2 cellular contexts compared by ENCODE assay signal in the genomic region with DNA sequence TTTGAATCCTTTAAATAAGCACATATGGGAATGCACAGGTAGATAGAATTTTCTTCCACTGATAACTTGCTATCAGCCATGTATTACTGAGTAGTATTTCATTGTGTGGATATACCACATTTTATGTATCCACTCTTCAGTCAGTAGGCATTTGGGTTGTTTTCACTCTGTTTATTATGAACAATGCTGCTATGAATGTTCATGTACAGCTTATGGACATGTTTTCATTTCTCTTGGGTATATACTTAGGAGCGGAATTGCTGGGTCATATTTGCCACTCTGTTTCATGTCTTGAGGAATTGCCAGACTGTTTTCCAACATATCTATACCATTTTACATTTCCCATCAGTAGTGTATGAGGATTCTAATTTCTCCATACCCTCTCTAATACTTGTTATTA.
TF ChIP-seq lines count a peak whose summit lies in the region.

No MANE protein-coding gene starts in this region.

TF ChIP-seq in HepG2, 621 proteins besides CTCF, POLR2A, EP300 and RAD21 (continued from another document):
- TF ChIP-seq, protein P1, sequence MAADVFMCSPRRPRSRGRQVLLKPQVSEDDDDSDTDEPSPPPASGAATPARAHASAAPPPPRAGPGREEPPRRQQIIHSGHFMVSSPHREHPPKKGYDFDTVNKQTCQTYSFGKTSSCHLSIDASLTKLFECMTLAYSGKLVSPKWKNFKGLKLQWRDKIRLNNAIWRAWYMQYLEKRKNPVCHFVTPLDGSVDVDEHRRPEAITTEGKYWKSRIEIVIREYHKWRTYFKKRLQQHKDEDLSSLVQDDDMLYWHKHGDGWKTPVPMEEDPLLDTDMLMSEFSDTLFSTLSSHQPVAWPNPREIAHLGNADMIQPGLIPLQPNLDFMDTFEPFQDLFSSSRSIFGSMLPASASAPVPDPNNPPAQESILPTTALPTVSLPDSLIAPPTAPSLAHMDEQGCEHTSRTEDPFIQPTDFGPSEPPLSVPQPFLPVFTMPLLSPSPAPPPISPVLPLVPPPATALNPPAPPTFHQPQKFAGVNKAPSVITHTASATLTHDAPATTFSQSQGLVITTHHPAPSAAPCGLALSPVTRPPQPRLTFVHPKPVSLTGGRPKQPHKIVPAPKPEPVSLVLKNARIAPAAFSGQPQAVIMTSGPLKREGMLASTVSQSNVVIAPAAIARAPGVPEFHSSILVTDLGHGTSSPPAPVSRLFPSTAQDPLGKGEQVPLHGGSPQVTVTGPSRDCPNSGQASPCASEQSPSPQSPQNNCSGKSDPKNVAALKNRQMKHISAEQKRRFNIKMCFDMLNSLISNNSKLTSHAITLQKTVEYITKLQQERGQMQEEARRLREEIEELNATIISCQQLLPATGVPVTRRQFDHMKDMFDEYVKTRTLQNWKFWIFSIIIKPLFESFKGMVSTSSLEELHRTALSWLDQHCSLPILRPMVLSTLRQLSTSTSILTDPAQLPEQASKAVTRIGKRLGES (CRISPR knock-in tag; IDR thresholded peaks at IDR 0.05; ENCODE audit: borderline replicate concordance), result no peak
- TF ChIP-seq, protein P2, sequence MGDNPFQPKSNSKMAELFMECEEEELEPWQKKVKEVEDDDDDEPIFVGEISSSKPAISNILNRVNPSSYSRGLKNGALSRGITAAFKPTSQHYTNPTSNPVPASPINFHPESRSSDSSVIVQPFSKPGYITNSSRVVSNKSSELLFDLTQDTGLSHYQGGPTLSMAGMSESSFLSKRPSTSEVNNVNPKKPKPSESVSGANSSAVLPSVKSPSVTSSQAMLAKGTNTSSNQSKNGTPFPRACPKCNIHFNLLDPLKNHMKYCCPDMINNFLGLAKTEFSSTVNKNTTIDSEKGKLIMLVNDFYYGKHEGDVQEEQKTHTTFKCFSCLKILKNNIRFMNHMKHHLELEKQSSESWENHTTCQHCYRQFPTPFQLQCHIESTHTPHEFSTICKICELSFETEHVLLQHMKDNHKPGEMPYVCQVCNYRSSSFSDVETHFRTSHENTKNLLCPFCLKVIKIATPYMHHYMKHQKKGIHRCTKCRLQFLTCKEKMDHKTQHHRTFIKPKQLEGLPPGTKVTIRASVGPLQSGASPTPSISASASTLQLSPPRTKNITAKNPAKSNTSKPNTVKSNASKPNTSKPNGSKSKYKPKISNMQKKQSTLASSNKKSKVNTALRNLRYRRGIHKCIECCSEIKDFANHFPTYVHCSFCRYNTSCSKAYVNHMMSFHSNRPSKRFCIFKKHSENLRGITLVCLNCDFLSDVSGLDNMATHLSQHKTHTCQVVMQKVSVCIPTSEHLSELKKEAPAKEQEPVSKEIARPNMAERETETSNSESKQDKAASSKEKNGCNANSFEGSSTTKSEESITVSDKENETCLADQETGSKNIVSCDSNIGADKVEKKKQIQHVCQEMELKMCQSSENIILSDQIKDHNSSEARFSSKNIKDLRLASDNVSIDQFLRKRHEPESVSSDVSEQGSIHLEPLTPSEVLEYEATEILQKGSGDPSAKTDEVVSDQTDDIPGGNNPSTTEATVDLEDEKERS (CRISPR knock-in tag; IDR thresholded peaks at IDR 0.05), result peak; percentile 83
- TF ChIP-seq, protein P3, sequence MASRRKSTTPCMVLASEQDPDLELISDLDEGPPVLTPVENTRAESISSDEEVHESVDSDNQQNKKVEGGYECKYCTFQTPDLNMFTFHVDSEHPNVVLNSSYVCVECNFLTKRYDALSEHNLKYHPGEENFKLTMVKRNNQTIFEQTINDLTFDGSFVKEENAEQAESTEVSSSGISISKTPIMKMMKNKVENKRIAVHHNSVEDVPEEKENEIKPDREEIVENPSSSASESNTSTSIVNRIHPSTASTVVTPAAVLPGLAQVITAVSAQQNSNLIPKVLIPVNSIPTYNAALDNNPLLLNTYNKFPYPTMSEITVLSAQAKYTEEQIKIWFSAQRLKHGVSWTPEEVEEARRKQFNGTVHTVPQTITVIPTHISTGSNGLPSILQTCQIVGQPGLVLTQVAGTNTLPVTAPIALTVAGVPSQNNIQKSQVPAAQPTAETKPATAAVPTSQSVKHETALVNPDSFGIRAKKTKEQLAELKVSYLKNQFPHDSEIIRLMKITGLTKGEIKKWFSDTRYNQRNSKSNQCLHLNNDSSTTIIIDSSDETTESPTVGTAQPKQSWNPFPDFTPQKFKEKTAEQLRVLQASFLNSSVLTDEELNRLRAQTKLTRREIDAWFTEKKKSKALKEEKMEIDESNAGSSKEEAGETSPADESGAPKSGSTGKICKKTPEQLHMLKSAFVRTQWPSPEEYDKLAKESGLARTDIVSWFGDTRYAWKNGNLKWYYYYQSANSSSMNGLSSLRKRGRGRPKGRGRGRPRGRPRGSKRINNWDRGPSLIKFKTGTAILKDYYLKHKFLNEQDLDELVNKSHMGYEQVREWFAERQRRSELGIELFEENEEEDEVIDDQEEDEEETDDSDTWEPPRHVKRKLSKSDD (CRISPR knock-in tag; IDR thresholded peaks at IDR 0.05; ENCODE audit: low read depth), result no peak
- peak; percentile 27 for TF ChIP-seq AGO2 (optimal IDR thresholded peaks at IDR 0.05; ENCODE audit: low read depth, low read length)

TF ChIP-seq in HEK293, 187 proteins besides CTCF, POLR2A, EP300 and RAD21 (continued from another document):
- TF ChIP-seq, protein P4, sequence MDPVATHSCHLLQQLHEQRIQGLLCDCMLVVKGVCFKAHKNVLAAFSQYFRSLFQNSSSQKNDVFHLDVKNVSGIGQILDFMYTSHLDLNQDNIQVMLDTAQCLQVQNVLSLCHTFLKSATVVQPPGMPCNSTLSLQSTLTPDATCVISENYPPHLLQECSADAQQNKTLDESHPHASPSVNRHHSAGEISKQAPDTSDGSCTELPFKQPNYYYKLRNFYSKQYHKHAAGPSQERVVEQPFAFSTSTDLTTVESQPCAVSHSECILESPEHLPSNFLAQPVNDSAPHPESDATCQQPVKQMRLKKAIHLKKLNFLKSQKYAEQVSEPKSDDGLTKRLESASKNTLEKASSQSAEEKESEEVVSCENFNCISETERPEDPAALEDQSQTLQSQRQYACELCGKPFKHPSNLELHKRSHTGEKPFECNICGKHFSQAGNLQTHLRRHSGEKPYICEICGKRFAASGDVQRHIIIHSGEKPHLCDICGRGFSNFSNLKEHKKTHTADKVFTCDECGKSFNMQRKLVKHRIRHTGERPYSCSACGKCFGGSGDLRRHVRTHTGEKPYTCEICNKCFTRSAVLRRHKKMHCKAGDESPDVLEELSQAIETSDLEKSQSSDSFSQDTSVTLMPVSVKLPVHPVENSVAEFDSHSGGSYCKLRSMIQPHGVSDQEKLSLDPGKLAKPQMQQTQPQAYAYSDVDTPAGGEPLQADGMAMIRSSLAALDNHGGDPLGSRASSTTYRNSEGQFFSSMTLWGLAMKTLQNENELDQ (tag by site-specific recombination; IDR thresholded peaks at IDR 0.05; ENCODE audit: low read depth), result no peak
- TF ChIP-seq, protein P5, sequence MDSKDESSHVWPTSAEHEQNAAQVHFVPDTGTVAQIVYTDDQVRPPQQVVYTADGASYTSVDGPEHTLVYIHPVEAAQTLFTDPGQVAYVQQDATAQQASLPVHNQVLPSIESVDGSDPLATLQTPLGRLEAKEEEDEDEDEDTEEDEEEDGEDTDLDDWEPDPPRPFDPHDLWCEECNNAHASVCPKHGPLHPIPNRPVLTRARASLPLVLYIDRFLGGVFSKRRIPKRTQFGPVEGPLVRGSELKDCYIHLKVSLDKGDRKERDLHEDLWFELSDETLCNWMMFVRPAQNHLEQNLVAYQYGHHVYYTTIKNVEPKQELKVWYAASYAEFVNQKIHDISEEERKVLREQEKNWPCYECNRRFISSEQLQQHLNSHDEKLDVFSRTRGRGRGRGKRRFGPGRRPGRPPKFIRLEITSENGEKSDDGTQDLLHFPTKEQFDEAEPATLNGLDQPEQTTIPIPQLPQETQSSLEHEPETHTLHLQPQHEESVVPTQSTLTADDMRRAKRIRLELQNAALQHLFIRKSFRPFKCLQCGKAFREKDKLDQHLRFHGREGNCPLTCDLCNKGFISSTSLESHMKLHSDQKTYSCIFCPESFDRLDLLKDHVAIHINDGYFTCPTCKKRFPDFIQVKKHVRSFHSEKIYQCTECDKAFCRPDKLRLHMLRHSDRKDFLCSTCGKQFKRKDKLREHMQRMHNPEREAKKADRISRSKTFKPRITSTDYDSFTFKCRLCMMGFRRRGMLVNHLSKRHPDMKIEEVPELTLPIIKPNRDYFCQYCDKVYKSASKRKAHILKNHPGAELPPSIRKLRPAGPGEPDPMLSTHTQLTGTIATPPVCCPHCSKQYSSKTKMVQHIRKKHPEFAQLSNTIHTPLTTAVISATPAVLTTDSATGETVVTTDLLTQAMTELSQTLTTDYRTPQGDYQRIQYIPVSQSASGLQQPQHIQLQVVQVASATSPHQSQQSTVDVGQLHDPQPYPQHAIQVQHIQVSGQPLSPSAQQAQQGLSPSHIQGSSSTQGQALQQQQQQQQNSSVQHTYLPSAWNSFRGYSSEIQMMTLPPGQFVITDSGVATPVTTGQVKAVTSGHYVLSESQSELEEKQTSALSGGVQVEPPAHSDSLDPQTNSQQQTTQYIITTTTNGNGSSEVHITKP (tag by site-specific recombination; IDR thresholded peaks at IDR 0.05), result no peak
- TF ChIP-seq, protein P6, sequence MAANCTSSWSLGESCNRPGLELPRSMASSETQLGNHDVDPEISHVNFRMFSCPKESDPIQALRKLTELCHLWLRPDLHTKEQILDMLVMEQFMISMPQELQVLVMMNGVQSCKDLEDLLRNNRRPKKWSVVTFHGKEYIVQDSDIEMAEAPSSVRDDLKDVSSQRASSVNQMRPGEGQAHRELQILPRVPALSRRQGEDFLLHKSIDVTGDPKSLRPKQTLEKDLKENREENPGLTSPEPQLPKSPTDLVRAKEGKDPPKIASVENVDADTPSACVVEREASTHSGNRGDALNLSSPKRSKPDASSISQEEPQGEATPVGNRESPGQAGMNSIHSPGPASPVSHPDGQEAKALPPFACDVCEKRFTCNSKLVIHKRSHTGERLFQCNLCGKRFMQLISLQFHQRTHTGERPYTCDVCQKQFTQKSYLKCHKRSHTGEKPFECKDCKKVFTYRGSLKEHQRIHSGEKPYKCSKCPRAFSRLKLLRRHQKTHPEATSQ (tag by site-specific recombination; IDR thresholded peaks at IDR 0.05), result no peak
- peak; percentile 83; the same call in 1 of the 2 replicates for TF ChIP-seq ZNF211 (tag by site-specific recombination; IDR thresholded peaks at IDR 0.05; ENCODE audit: low read depth)
- TF ChIP-seq ZNF677 (tag by site-specific recombination; IDR thresholded peaks at IDR 0.05), result no peak
- TF ChIP-seq, protein P7, sequence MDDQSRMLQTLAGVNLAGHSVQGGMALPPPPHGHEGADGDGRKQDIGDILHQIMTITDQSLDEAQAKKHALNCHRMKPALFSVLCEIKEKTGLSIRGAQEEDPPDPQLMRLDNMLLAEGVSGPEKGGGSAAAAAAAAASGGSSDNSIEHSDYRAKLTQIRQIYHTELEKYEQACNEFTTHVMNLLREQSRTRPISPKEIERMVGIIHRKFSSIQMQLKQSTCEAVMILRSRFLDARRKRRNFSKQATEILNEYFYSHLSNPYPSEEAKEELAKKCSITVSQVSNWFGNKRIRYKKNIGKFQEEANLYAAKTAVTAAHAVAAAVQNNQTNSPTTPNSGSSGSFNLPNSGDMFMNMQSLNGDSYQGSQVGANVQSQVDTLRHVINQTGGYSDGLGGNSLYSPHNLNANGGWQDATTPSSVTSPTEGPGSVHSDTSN (CRISPR knock-in tag; IDR thresholded peaks at IDR 0.05), result no peak
- TF ChIP-seq ZNF266 (tag by site-specific recombination; IDR thresholded peaks at IDR 0.05; ENCODE audit: low read depth), result no peak
- no peak for TF ChIP-seq GLI2 (tag by site-specific recombination; IDR thresholded peaks at IDR 0.05; ENCODE audit: borderline replicate concordance, low read depth)
- TF ChIP-seq ZFP3 (tag by site-specific recombination; IDR thresholded peaks at IDR 0.05; ENCODE audit: low read depth), result no peak
- no peak for TF ChIP-seq EGR2 (tag by site-specific recombination; IDR thresholded peaks at IDR 0.05; ENCODE audit: low read depth)
- TF ChIP-seq SETDB1 (IDR thresholded peaks at IDR 0.05; ENCODE audit: insufficient read length, low read length), result peak; percentile 86
- no peak for TF ChIP-seq SALL2 (tag by site-specific recombination; IDR thresholded peaks at IDR 0.05; ENCODE audit: borderline replicate concordance)
- no peak for TF ChIP-seq ZNF596 (tag by site-specific recombination; IDR thresholded peaks at IDR 0.05)
- TF ChIP-seq SP2 (tag by site-specific recombination; IDR thresholded peaks at IDR 0.05), result no peak
